ENCODE assay signal across 12 cellular contexts in the genomic region with DNA sequence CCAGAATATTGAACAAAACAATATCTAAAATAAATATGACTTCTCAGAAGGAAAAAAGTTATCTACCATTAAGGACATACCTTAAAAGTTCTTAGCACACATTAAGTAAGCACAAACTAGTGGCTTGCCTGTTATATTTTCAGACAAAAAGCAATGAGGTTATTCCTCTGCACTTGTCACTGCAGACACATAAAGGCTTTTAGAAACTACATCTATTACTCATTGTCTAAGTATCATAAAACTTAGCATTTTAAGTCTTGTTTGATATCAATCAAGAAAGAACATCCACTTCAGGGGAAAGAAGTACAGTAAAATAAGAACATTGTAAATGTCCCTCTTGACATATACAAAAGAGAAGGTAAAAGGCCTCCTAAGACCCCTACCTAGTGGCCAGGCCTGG. TPM values are rescaled to one million over a fixed set of nuclear protein-coding genes. Genes with fewer than 3 reads are reported as not detected.
A peak's percentile ranks its signal among the peaks of the same experiment; 100 is the strongest.
DNase-seq lines count a peak whose midpoint lies in the region; ATAC-seq and TF ChIP-seq lines count a peak whose summit lies in the region.
"Not testable (repeated sequence)": the region's sequence is repeated elsewhere in the genome, so short reads cannot be mapped to it uniquely, and the experiment has no call there.
"Had no signal": no experiment of that assay in that cellular context is flagged by ENCODE, and none has a peak within 500 bp of the region (broad histone marks: within the 10 kb centered on the region; RNA-seq: fewer than 3 reads in every experiment).

No MANE protein-coding gene starts in this region.

- H3K27ac Mint-ChIP-seq in T-helper 2 cell treated with Interferon-gamma antibody and Interleukin-4, amounts not matched to agents 5 μg/mL and 100 μg/mL, for 36 hours = peak overlapping the region; percentile 77
- H3K27ac Mint-ChIP-seq in activated naive CD4-positive, alpha-beta T cell treated with anti-CD3 and anti-CD28 coated beads, Interleukin-2, amount 50 U/mL, for 72 hours = peak overlapping the region; percentile 75 to 76
- H3K27ac Mint-ChIP-seq in memory B cell = peak overlapping the region; percentile 89

- peaks cover 27% of the 10 kb centered on the region for H3K79me2 ChIP-seq in ACC112 (ENCODE audit: control insufficient read depth, insufficient read depth, low read length, unreplicated experiment)

- H3K9me3 Mint-ChIP-seq in T-helper 2 cell treated with Interferon-gamma antibody and Interleukin-4, amounts not matched to agents 5 μg/mL and 100 μg/mL, for 36 hours; activated naive CD4-positive, alpha-beta T cell treated with anti-CD3 and anti-CD28 coated beads, Interleukin-2, amount 50 U/mL, for 72 hours; memory B cell: not testable (repeated sequence)

- peaks cover 48% of the 10 kb centered on the region for H3K4me1 Mint-ChIP-seq in T-helper 2 cell treated with Interferon-gamma antibody and Interleukin-4, amounts not matched to agents 5 μg/mL and 100 μg/mL, for 36 hours (ENCODE audit: low read depth)
- peaks cover 26% of the 10 kb centered on the region for H3K4me1 Mint-ChIP-seq in memory B cell

- H3K4me3 Mint-ChIP-seq in T-helper 2 cell treated with Interferon-gamma antibody and Interleukin-4, amounts not matched to agents 5 μg/mL and 100 μg/mL, for 36 hours = peak overlapping the region; percentile 86
- peak overlapping the region; percentile 88 for H3K4me3 Mint-ChIP-seq in memory B cell

- DNase-seq in GM12865 (ENCODE audit: low read depth); LNCaP clone FGC (ENCODE audit: low read depth); T-helper 2 cell treated with Interferon-gamma antibody and Interleukin-4, amounts not matched to agents 5 μg/mL and 100 μg/mL, for 36 hours (ENCODE audit: low spot score); activated naive CD4-positive, alpha-beta T cell treated with anti-CD3 and anti-CD28 coated beads, Interleukin-2, amount 50 U/mL, for 72 hours (ENCODE audit: low spot score in 2 of 2); memory B cell (ENCODE audit: low spot score in 2 of 2); gastrocnemius medialis: not testable (repeated sequence)
- DNase-seq in erythroblast (lab: John Stamatoyannopoulos, UW) = peak; percentile 25 to 48

- H3K27me3 Mint-ChIP-seq in T-helper 2 cell treated with Interferon-gamma antibody and Interleukin-4, amounts not matched to agents 5 μg/mL and 100 μg/mL, for 36 hours (ENCODE audit: low read depth); memory B cell: not testable (repeated sequence)

- in situ Hi-C loops in gastrocnemius medialis (cut with MboI; ENCODE audit: low sequenced_read_pairs in 4 of 4) = not testable (repeated sequence)

- peak; percentile 28 to 63 for ATAC-seq in activated naive CD4-positive, alpha-beta T cell treated with anti-CD3 and anti-CD28 coated beads, Interleukin-2, amount 50 U/mL, for 72 hours
- not testable (repeated sequence) for ATAC-seq in memory B cell (ENCODE audit: low read depth); gastrocnemius medialis

- not testable (repeated sequence) for H3K36me3 ChIP-seq in ACC112 (ENCODE audit: insufficient read depth, low read length); gastrocnemius medialis

- not testable (repeated sequence) for H3K36me3 Mint-ChIP-seq in T-helper 2 cell treated with Interferon-gamma antibody and Interleukin-4, amounts not matched to agents 5 μg/mL and 100 μg/mL, for 36 hours (ENCODE audit: low read depth); activated naive CD4-positive, alpha-beta T cell treated with anti-CD3 and anti-CD28 coated beads, Interleukin-2, amount 50 U/mL, for 72 hours; memory B cell

- H2AFZ ChIP-seq in ACC112 (ENCODE audit: low read length, unreplicated experiment) = not testable (repeated sequence)

- intact Hi-C loops in gastrocnemius medialis (cut with DNase I; ENCODE audit: low total_unique reads) = loop anchor here (5.0 kb wide), 1 partner anchor 176 kb away; the partner anchor contains the start of gene DMC1

- H3K4me1 ChIP-seq in ACC112 (ENCODE audit: control insufficient read depth, insufficient read depth, low read length, unreplicated experiment) = not testable (repeated sequence)
- H3K4me1 ChIP-seq in gastrocnemius medialis = peaks cover 15 to 28% of the 10 kb centered on the region in 2 donors

- H3K4me3 ChIP-seq in ACC112 (ENCODE audit: low read depth, low read length) (peak overlapping the region; percentile 52; the same call in 1 of the 2 replicates), GM12865 (ENCODE audit: low read depth, low read length) (peak overlapping the region; percentile 92), LNCaP clone FGC (ENCODE audit: low read depth, low read length) (peak overlapping the region; percentile 18; the same call in 1 of the 2 replicates)
- H3K4me3 ChIP-seq in gastrocnemius medialis = not testable (repeated sequence)

- H3K27me3 ChIP-seq in ACC112 (ENCODE audit: insufficient read depth, low read length); gastrocnemius medialis: not testable (repeated sequence)

- TF ChIP-seq POLR2A in erythroblast (IDR thresholded peaks at IDR 0.05; ENCODE audit: low read length); gastrocnemius medialis (IDR thresholded peaks at IDR 0.05): not testable (repeated sequence)

- H3K27ac ChIP-seq in ACC112 (ENCODE audit: low read depth, low read length) = not testable (repeated sequence)
- peak overlapping the region; percentile 49 to 99 (median 70) for H3K27ac ChIP-seq in gastrocnemius medialis

- not testable (repeated sequence) for TF ChIP-seq CTCF in GM12865 (IDR thresholded peaks at IDR 0.05; ENCODE audit: insufficient read depth, low read depth, low read length, missing control alignments); LNCaP clone FGC (IDR thresholded peaks at IDR 0.05; ENCODE audit: control insufficient read depth, extremely low read depth, insufficient read depth); gastrocnemius medialis (IDR thresholded peaks at IDR 0.05 in 4 of 5, conservative IDR thresholded peaks at IDR 0.05 in 1 of 5)

- H3K9me3 ChIP-seq in gastrocnemius medialis = not testable (repeated sequence)

RNA-seq across cellular contexts. Expression of gene KCNJ4, which starts 59.1 kb away (rescaled TPM):
- not detected for total RNA-seq in activated naive CD4-positive, alpha-beta T cell treated with anti-CD3 and anti-CD28 coated beads, Interleukin-2, amount 50 U/mL, for 72 hours
- not detected for total RNA-seq in gastrocnemius medialis
- total RNA-seq: A172, dermis blood vessel endothelial cell, foreskin keratinocyte, skeletal muscle tissue had no signal
